ENCODE assay signal across 8 cellular contexts in the genomic region with DNA sequence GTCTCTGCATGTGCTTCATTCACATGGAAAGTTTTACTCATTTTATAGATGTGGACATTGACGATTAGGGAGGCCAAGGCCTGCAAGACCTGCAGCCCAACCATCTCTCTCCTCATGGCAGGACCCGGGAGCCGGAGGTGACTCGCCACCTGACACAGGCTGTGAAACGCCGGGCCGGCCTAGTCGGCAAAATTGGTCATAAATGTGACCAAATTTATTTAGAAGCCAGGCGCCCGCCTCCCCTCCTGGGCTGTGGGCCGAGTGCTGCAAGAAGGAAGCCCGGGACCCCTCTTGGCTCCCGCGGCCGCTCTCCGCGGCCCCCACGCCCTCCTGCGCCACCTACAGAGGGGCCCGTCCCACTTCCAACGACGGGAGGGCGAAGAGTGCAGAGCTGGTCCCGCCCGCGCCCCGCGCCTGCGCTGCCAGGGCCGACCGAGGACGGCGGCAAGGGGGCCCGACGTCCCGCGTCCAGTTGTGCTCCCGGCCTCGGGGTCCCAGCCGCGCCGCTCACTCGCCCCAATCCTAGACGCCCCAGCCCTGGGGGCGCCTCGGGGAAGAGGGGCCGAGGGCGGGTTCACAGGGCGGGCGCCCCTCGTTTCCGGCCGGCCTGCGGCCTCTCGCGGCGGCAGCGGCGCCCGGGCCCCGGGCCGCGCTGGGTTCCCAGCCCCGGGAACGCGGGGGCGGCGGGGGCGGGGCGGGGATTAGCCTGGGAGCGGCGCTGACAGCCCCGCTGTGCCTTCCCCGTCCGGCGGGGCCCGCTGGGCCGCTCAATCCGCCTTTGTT. TPM values are rescaled to one million over a fixed set of nuclear protein-coding genes. Genes with fewer than 3 reads are reported as not detected.
A peak's percentile ranks its signal among the peaks of the same experiment; 100 is the strongest.
DNase-seq lines count a peak whose midpoint lies in the region; ATAC-seq, FAIRE-seq and TF ChIP-seq lines count a peak whose summit lies in the region.

No MANE protein-coding gene starts in this region.

- H3K9me3 ChIP-seq in effector memory CD4-positive, alpha-beta T cell (ENCODE audit: control insufficient read depth, low read length) = no peaks in the 10 kb centered on the region
- H3K9me3 ChIP-seq in mucosa of descending colon = no peaks in the 10 kb centered on the region

- no peaks in the 10 kb centered on the region for H3K36me3 ChIP-seq in effector memory CD4-positive, alpha-beta T cell (ENCODE audit: control insufficient read depth, insufficient read depth, low read length)
- H3K36me3 ChIP-seq in mucosa of descending colon (ENCODE audit: low read depth) = no peaks in the 10 kb centered on the region

- peak; percentile 61 for DNase-seq in D721Med (ENCODE audit: insufficient read length, low spot score)
- DNase-seq in SK-MEL-5 (ENCODE audit: low read depth, low spot score) = peak; percentile 33
- no peak for DNase-seq in effector memory CD4-positive, alpha-beta T cell
- peak in 2 of 3 donors; percentile 51 to 70 for DNase-seq in mucosa of descending colon
- DNase-seq in urothelium cell line (ENCODE audit: low spot score) = peak; percentile 81
- DNase-seq in epidermal melanocyte (ENCODE audit: insufficient read length, low spot score) = no peak

- H3K27me3 ChIP-seq in effector memory CD4-positive, alpha-beta T cell (replicated peaks; ENCODE audit: control insufficient read depth, insufficient read depth, low read length, poor library complexity, severe bottlenecking) = peaks cover 19% of the 10 kb centered on the region

- no peak overlapping the region for H3K27ac ChIP-seq in effector memory CD4-positive, alpha-beta T cell (ENCODE audit: insufficient read depth, low read length, poor library complexity, severe bottlenecking)

- in situ Hi-C loops in SK-MEL-5 (cut with HindIII; ENCODE audit: low pct_unique_long_range_greater_than_20kb, low sequenced_read_pairs) = no loop called here

- TF ChIP-seq CTCF in D721Med (IDR thresholded peaks at IDR 0.05; ENCODE audit: insufficient read depth, missing control alignments) = peak; percentile 9
- no peak for TF ChIP-seq CTCF in mucosa of descending colon (IDR thresholded peaks at IDR 0.05)

- ATAC-seq in HG02798 (IDR thresholded peaks at IDR 0.05; ENCODE audit: poor library complexity, unreplicated experiment) (peak; percentile 36), mucosa of descending colon (peak; percentile 73), HG02763 (IDR thresholded peaks at IDR 0.05; ENCODE audit: unreplicated experiment) (no peak)

- H3K4me1 ChIP-seq in effector memory CD4-positive, alpha-beta T cell (ENCODE audit: control insufficient read depth, insufficient read depth, low read length, poor library complexity, severe bottlenecking) = peaks cover 17% of the 10 kb centered on the region
- H3K4me1 ChIP-seq in mucosa of descending colon (ENCODE audit: low read depth) = peaks cover 4% of the 10 kb centered on the region

- intact Hi-C loops in mucosa of descending colon (cut with DNase I, micrococcal nuclease) = no loop called here

- peak overlapping the region; percentile 51 for H3K4me3 ChIP-seq in effector memory CD4-positive, alpha-beta T cell (ENCODE audit: insufficient read depth, low read depth, low read length, poor library complexity, severe bottlenecking)
- H3K4me3 ChIP-seq in mucosa of descending colon = peak overlapping the region; percentile 11

- no peak for FAIRE-seq in D721Med (lab: Jason Lieb, UNC)
- FAIRE-seq in urothelium cell line (lab: Jason Lieb, UNC) = no peak

RNA-seq across cellular contexts. Expression of gene WNT3, which starts 47.5 kb away (rescaled TPM):
- total RNA-seq in SK-MEL-5 (2014; rRNA removed; shearing (Covaris generic)) = 0.77 and 1.1 TPM in 2 replicates
- polyA plus RNA-seq in SK-MEL-5 (2015; cell fraction: cytosol; rRNA removed) = 0.45 and 0.49 TPM in 2 replicates
- 1.4 and 2.4 TPM in 2 replicates for polyA plus RNA-seq in SK-MEL-5 (2015; cell fraction: nucleus; rRNA removed)
- 1 to 10 TPM in 1 of 3 donors, under 1 TPM in 2; 0.29 to 1.1 (median 0.41) TPM for total RNA-seq in mucosa of descending colon

Comparison
In these comparisons a context has a peak if more than half of its experiments do, and no peak if none do; other contexts are left out.
1. DNase-seq: peak in D721Med (single experiment), SK-MEL-5 (single experiment), mucosa of descending colon (2 of 3) and urothelium cell line (single experiment); none in effector memory CD4-positive, alpha-beta T cell (0 of 3) and epidermal melanocyte (single experiment).